Comparison of ENCODE assay signal across 1 cellular context in genomic region chr18:9707381-9708056, GRCh38.
TF ChIP-seq lines count a peak whose summit lies in the region.

No MANE protein-coding gene starts in this region.

TF ChIP-seq in H1, 55 proteins besides CTCF, POLR2A, EP300 and RAD21 (continued from another document):
- TF ChIP-seq USF2 (IDR thresholded peaks at IDR 0.05; ENCODE audit: low read length) (no peak), NRF1 (IDR thresholded peaks at IDR 0.05; ENCODE audit: low read depth, low read length) (no peak), CBX8 (IDR thresholded peaks at IDR 0.05; ENCODE audit: borderline replicate concordance, low read depth, low read length) (no peak), POLR2AphosphoS5 (IDR thresholded peaks at IDR 0.05; ENCODE audit: low read depth, low read length) (no peak), CREB1 (IDR thresholded peaks at IDR 0.05) (no peak)
TF ChIP-seq in H1: peak in this region for 1.
